ENCODE assay signal across 25 cellular contexts in the genomic region with DNA sequence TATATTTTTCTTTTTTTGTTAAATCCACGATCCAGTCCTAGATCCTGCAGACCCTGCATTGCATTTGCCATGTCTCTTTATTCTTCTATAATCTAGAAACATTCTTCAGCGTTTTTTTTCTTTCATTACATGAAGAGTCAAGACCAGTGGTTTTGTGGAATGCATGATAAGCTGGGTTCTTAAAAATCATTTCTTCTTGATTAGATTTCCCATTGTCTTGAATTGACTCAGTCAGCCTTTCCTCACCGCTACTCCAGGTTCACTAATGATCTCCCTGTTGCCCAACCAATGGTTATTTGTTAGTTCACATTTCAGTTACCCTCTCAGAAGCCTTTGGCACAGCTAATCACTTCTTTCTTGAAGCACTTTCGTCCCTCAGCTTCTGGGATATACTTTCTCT.
"Had no signal": no experiment of that assay in that cellular context is flagged by ENCODE, and none has a peak within 500 bp of the region (broad histone marks: within the 10 kb centered on the region; RNA-seq: fewer than 3 reads in every experiment).

No MANE protein-coding gene starts in this region.

- H3K4me3 Mint-ChIP-seq: activated CD4-positive, alpha-beta T cell treated with anti-CD3 and anti-CD28 coated beads, Interleukin-2, amount 10 ng/mL, durations not matched to agents 24 days and 14 days; activated CD8-positive, alpha-beta T cell treated with anti-CD3 and anti-CD28 coated beads for 36 hours; activated naive CD4-positive, alpha-beta T cell treated with anti-CD3 and anti-CD28 coated beads, Interleukin-2, amount 10 ng/mL, durations not matched to agents 7 days and 5 days; activated naive CD8-positive, alpha-beta T cell treated with anti-CD3 and anti-CD28 coated beads for 36 hours; activated T-cell treated with anti-CD3 and anti-CD28 coated beads, Interleukin-2, amount 50 U/mL, for 72 hours; brain; T-helper 1 cell treated with Interleukin-12 subunit alpha and Interleukin-12 subunit beta and Interleukin-4 antibody, amounts not matched to agents 30 μg/mL and 1 μg/mL, for 36 hours; T-helper 2 cell treated with Interferon-gamma antibody and Interleukin-4, amounts not matched to agents 5 μg/mL and 100 μg/mL, for 36 hours had no signal

- ATAC-seq: activated CD8-positive, alpha-beta T cell treated with anti-CD3 and anti-CD28 coated beads for 36 hours; activated T-cell treated with anti-CD3 and anti-CD28 coated beads, Interleukin-2, amount 50 U/mL, for 72 hours; K562; Panc1 had no signal

- H3K27me3 Mint-ChIP-seq: activated CD4-positive, alpha-beta T cell treated with anti-CD3 and anti-CD28 coated beads, Interleukin-2, amount 10 ng/mL, durations not matched to agents 24 days and 14 days; activated CD8-positive, alpha-beta T cell treated with anti-CD3 and anti-CD28 coated beads for 36 hours; activated naive CD4-positive, alpha-beta T cell treated with anti-CD3 and anti-CD28 coated beads, Interleukin-2, amount 10 ng/mL, durations not matched to agents 7 days and 5 days; activated naive CD8-positive, alpha-beta T cell treated with anti-CD3 and anti-CD28 coated beads for 36 hours; brain had no signal

- DNase-seq: activated CD4-positive, alpha-beta T cell treated with anti-CD3 and anti-CD28 coated beads, Interleukin-2, amount 10 ng/mL, durations not matched to agents 24 days and 14 days; activated CD4-positive, alpha-beta T cell treated with anti-CD3 and anti-CD28 coated beads, Interleukin-2, amount 50 U/mL, for 4 hours; activated CD8-positive, alpha-beta T cell treated with anti-CD3 and anti-CD28 coated beads for 36 hours; activated gamma-delta T cell treated with Interleukin-2 at 50 U/mL for 16 hours; activated naive CD4-positive, alpha-beta T cell treated with anti-CD3 and anti-CD28 coated beads, Interleukin-2, amount 10 ng/mL, durations not matched to agents 7 days and 5 days; activated naive CD8-positive, alpha-beta T cell treated with anti-CD3 and anti-CD28 coated beads for 36 hours; activated T-cell treated with anti-CD3 and anti-CD28 coated beads, Interleukin-2, amount 50 U/mL, for 1 hour; activated T-cell treated with anti-CD3 and anti-CD28 coated beads, Interleukin-2, amount 50 U/mL, for 72 hours; amygdala; central memory CD4-positive, alpha-beta T cell; NCI-H1092; NCI-H1436 treated with DMSO at 0.1 percent for 48 hours; NCI-H1694 treated with DMSO at 0.1 percent for 48 hours; NCI-H2029; NCI-H345; NCI-H524 treated with DMSO at 0.1 percent for 48 hours; SHP77; SK-N-SH had no signal

- H3K4me1 Mint-ChIP-seq: activated naive CD4-positive, alpha-beta T cell treated with anti-CD3 and anti-CD28 coated beads, Interleukin-2, amount 10 ng/mL, durations not matched to agents 7 days and 5 days; activated naive CD8-positive, alpha-beta T cell treated with anti-CD3 and anti-CD28 coated beads for 36 hours; brain had no signal

- H3K9me3 Mint-ChIP-seq: activated CD4-positive, alpha-beta T cell treated with anti-CD3 and anti-CD28 coated beads, Interleukin-2, amount 10 ng/mL, durations not matched to agents 24 days and 14 days; activated CD8-positive, alpha-beta T cell treated with anti-CD3 and anti-CD28 coated beads for 36 hours; activated naive CD4-positive, alpha-beta T cell treated with anti-CD3 and anti-CD28 coated beads, Interleukin-2, amount 10 ng/mL, durations not matched to agents 7 days and 5 days; activated naive CD8-positive, alpha-beta T cell treated with anti-CD3 and anti-CD28 coated beads for 36 hours; activated T-cell treated with anti-CD3 and anti-CD28 coated beads, Interleukin-2, amount 50 U/mL, for 72 hours; brain; T-helper 1 cell treated with Interleukin-12 subunit alpha and Interleukin-12 subunit beta and Interleukin-4 antibody, amounts not matched to agents 30 μg/mL and 1 μg/mL, for 36 hours; T-helper 2 cell treated with Interferon-gamma antibody and Interleukin-4, amounts not matched to agents 5 μg/mL and 100 μg/mL, for 36 hours had no signal

- H3K4me3 ChIP-seq: ascending aorta, K562, SJSA1 had no signal

- H3K27ac Mint-ChIP-seq: activated CD4-positive, alpha-beta T cell treated with anti-CD3 and anti-CD28 coated beads, Interleukin-2, amount 10 ng/mL, durations not matched to agents 24 days and 14 days; activated naive CD4-positive, alpha-beta T cell treated with anti-CD3 and anti-CD28 coated beads, Interleukin-2, amount 10 ng/mL, durations not matched to agents 7 days and 5 days; activated naive CD8-positive, alpha-beta T cell treated with anti-CD3 and anti-CD28 coated beads for 36 hours; activated T-cell treated with anti-CD3 and anti-CD28 coated beads, Interleukin-2, amount 50 U/mL, for 72 hours; T-helper 1 cell treated with Interleukin-12 subunit alpha and Interleukin-12 subunit beta and Interleukin-4 antibody, amounts not matched to agents 30 μg/mL and 1 μg/mL, for 36 hours; T-helper 2 cell treated with Interferon-gamma antibody and Interleukin-4, amounts not matched to agents 5 μg/mL and 100 μg/mL, for 36 hours had no signal
